Comparison of ENCODE assay signal across 8 cellular contexts in genomic region chr19:46748325-46749109, GRCh38. TPM values are rescaled to one million over a fixed set of nuclear protein-coding genes. Genes with fewer than 3 reads are reported as not detected.
DNase-seq lines count a peak whose midpoint lies in the region; ATAC-seq and TF ChIP-seq lines count a peak whose summit lies in the region.

No MANE protein-coding gene starts in this region.

- H3K9ac ChIP-seq in endodermal cell (ENCODE audit: extremely low read depth, low read length, poor library complexity, severe bottlenecking) (no peak overlapping the region), neural progenitor cell (no peak overlapping the region)

- H3F3A ChIP-seq in neural progenitor cell (ENCODE audit: low read depth), result peaks cover 25% of the 10 kb centered on the region

- TF ChIP-seq EP300 in transverse colon (IDR thresholded peaks at IDR 0.05; ENCODE audit: low read depth), result no peak

- no peak overlapping the region for H3K4me3 ChIP-seq in endodermal cell (ENCODE audit: low read length)
- H3K4me3 ChIP-seq in neural progenitor cell, result no peak overlapping the region
- no peak overlapping the region for H3K4me3 ChIP-seq in transverse colon

- H3K27ac ChIP-seq in endodermal cell (ENCODE audit: low read depth, low read length), result no peak overlapping the region
- no peak overlapping the region for H3K27ac ChIP-seq in neural progenitor cell
- no peak overlapping the region for H3K27ac ChIP-seq in transverse colon

- TF ChIP-seq CTCF in endodermal cell (conservative IDR thresholded peaks at IDR 0.05), result peak; percentile 83
- peak; percentile 78 for TF ChIP-seq CTCF in neural progenitor cell (IDR thresholded peaks at IDR 0.05)
- TF ChIP-seq CTCF in transverse colon (IDR thresholded peaks at IDR 0.05), result peak; percentile 71 to 83 (median 78)

- TF ChIP-seq POLR2A in transverse colon (IDR thresholded peaks at IDR 0.05), result no peak

- intact Hi-C loops in transverse colon (cut with DNase I; ENCODE audit: low total_unique reads), result loop anchor here (5.0 kb wide), 2 partner anchors 46 to 146 kb away; partner anchors contain the start of gene CALM3

- H3K9me3 ChIP-seq in endodermal cell (ENCODE audit: control insufficient read depth, low read length) (no peaks in the 10 kb centered on the region), neural progenitor cell (ENCODE audit: low read depth) (no peaks in the 10 kb centered on the region), transverse colon (no peaks in the 10 kb centered on the region)

- H3K27me3 Mint-ChIP-seq in endodermal cell (ENCODE audit: insufficient read depth), result no peaks in the 10 kb centered on the region
- peaks cover 4% of the 10 kb centered on the region for H3K27me3 Mint-ChIP-seq in neural progenitor cell (ENCODE audit: insufficient read depth, low read depth)

- ATAC-seq in GM19397 (IDR thresholded peaks at IDR 0.05; ENCODE audit: unreplicated experiment), result no peak

- peaks cover 10% of the 10 kb centered on the region for H3K4me1 Mint-ChIP-seq in endodermal cell
- H3K4me1 Mint-ChIP-seq in neural progenitor cell, result peaks cover 31% of the 10 kb centered on the region

- H3K4me1 ChIP-seq in endodermal cell (ENCODE audit: control insufficient read depth, insufficient read depth, low read length) (peaks cover 2% of the 10 kb centered on the region), neural progenitor cell (peaks cover 10% of the 10 kb centered on the region), transverse colon (peaks cover 10 to 24% (median 14%) of the 10 kb centered on the region in 4 donors)

- H3K36me3 Mint-ChIP-seq in endodermal cell (ENCODE audit: low read depth) (peaks cover 30% of the 10 kb centered on the region), neural progenitor cell (peaks cover 16% of the 10 kb centered on the region)

- no peak overlapping the region for H2AFZ ChIP-seq in neural progenitor cell (replicated peaks)

- H3K36me3 ChIP-seq in endodermal cell (ENCODE audit: control insufficient read depth, insufficient read depth, low read length) (peaks cover 17% of the 10 kb centered on the region), neural progenitor cell (peaks cover 3% of the 10 kb centered on the region), transverse colon (no peaks in the 10 kb centered on the region)

- peaks cover 22% of the 10 kb centered on the region for H4K20me1 ChIP-seq in neural progenitor cell (ENCODE audit: low read depth)

- H3K4me2 ChIP-seq in neural progenitor cell, result no peak overlapping the region

- H3K9me3 Mint-ChIP-seq in endodermal cell, result peaks cover 5% of the 10 kb centered on the region
- H3K9me3 Mint-ChIP-seq in neural progenitor cell, result no peaks in the 10 kb centered on the region

- no peak overlapping the region for H3K4me3 Mint-ChIP-seq in endodermal cell
- peak overlapping the region; percentile 67 for H3K4me3 Mint-ChIP-seq in neural progenitor cell

- H3K27me3 ChIP-seq in endodermal cell (ENCODE audit: control insufficient read depth, insufficient read depth, low read length, poor library complexity, severe bottlenecking), result no peaks in the 10 kb centered on the region
- no peaks in the 10 kb centered on the region for H3K27me3 ChIP-seq in neural progenitor cell
- no peaks in the 10 kb centered on the region for H3K27me3 ChIP-seq in transverse colon

- in situ Hi-C loops in transverse colon (cut with MboI; ENCODE audit: low pct_ligation_motif_present in 1 of 4, low pct_unique_long_range_greater_than_20kb in 1 of 4, low sequenced_read_pairs in 3 of 4), result no loop called here

- peaks cover 47% of the 10 kb centered on the region for H3K79me2 ChIP-seq in neural progenitor cell (ENCODE audit: low read depth)

- H3K27ac Mint-ChIP-seq in endodermal cell (no peak overlapping the region), neural progenitor cell (no peak overlapping the region)

- WGBS in endodermal cell (ENCODE audit: insufficient coverage in 1 of 2, insufficient read length in 1 of 2), 2 experiments, result 92 to 96% methylated on average over 17 to 21 of the region's 21 CpGs
- WGBS in transverse colon (ENCODE audit: low coverage in 1 of 2), 2 donors, result 60 to 73% methylated on average over 2 to 21 of the region's 21 CpGs

- DNase-seq in DMS 273 (lab: John Stamatoyannopoulos, UW; ENCODE audit: unreplicated experiment) (peak; percentile 79), DMS 273 treated with DMSO at 0.1 percent for 48 hours (lab: John Stamatoyannopoulos, UW) (no peak), NCI-H748 (lab: John Stamatoyannopoulos, UW; ENCODE audit: unreplicated experiment) (peak; percentile 63), endodermal cell (peak; percentile 93), neural progenitor cell (ENCODE audit: low spot score) (peak; percentile 87), transverse colon (peak; percentile 72)
- peak; percentile 57 to 58 for DNase-seq in activated CD8-positive, alpha-beta memory T cell treated with anti-CD3 and anti-CD28 coated beads for 4 hours (ENCODE audit: low read depth in 2 of 2)

RNA-seq across cellular contexts. Expression of gene STRN4, which starts 2.3 kb away (rescaled TPM):
- total RNA-seq in endodermal cell (100 to 1,000 TPM; 142 to 155 TPM), neural progenitor cell (ENCODE audit: low replicate concordance) (54.1 and 149 TPM in 2 replicates), transverse colon (100 to 1,000 TPM in 3 of 4 donors, 10 to 100 TPM in 1; 81.6 to 306 (median 174) TPM)
- 94.4 TPM for polyA plus RNA-seq in endodermal cell (2013, experiment 1 of 2)
- 83.3 TPM for polyA plus RNA-seq in endodermal cell (2013, experiment 2 of 2)

RNA-seq across cellular contexts. Expression of gene FKRP, which starts 2.7 kb away (rescaled TPM):
- total RNA-seq in endodermal cell, result 10 to 100 TPM; 19.8 to 33.7 TPM
- 28.9 TPM for polyA plus RNA-seq in endodermal cell (2013, experiment 1 of 2)
- polyA plus RNA-seq in endodermal cell (2013, experiment 2 of 2), result 25.7 TPM
- 18.6 and 40.5 TPM in 2 replicates for total RNA-seq in neural progenitor cell (ENCODE audit: low replicate concordance)
- total RNA-seq in transverse colon, result 10 to 100 TPM in 3 of 4 donors, 1 to 10 TPM in 1; 9.7 to 16.1 (median 11.8) TPM

RNA-seq across cellular contexts. Expression of gene PRKD2, which starts 31.6 kb away (rescaled TPM):
- total RNA-seq in endodermal cell, result 10 to 100 TPM; 80.5 to 90.8 TPM
- 29.2 TPM for polyA plus RNA-seq in endodermal cell (2013, experiment 1 of 2)
- 30.6 TPM for polyA plus RNA-seq in endodermal cell (2013, experiment 2 of 2)
- 14.9 and 22.2 TPM in 2 replicates for total RNA-seq in neural progenitor cell (ENCODE audit: low replicate concordance)
- 100 to 1,000 TPM in 1 of 4 donors, 10 to 100 TPM in 3; 40.1 to 201 (median 53.5) TPM for total RNA-seq in transverse colon

RNA-seq across cellular contexts. Expression of gene SLC1A5, which starts 39.9 kb away (rescaled TPM):
- total RNA-seq in endodermal cell (10 to 100 TPM; 77.6 to 78.1 TPM), neural progenitor cell (ENCODE audit: low replicate concordance) (39.5 and 81.6 TPM in 2 replicates), transverse colon (100 to 1,000 TPM in 1 of 4 donors, 10 to 100 TPM in 3; 19.8 to 104 (median 91.4) TPM)
- polyA plus RNA-seq in endodermal cell (2013, experiment 1 of 2), result 81.2 TPM
- polyA plus RNA-seq in endodermal cell (2013, experiment 2 of 2), result 60.6 TPM
